28 cellular contexts compared by ENCODE assay signal in genomic region chr11:83558281-83558680, GRCh38.
"Had no signal": no experiment of that assay in that cellular context is flagged by ENCODE, and none has a peak within 500 bp of the region (broad histone marks: within the 10 kb centered on the region; RNA-seq: fewer than 3 reads in every experiment).

No MANE protein-coding gene starts in this region.

- H3K36me3 ChIP-seq: ascending aorta, cardiac muscle cell, WERI-Rb-1 had no signal

- ATAC-seq: activated CD8-positive, alpha-beta T cell treated with anti-CD3 and anti-CD28 coated beads, Interleukin-2, amount 10 ng/mL, durations not matched to agents 7 days and 5 days had no signal

- H3K27me3 Mint-ChIP-seq: activated naive CD8-positive, alpha-beta T cell treated with anti-CD3 and anti-CD28 coated beads, Interleukin-2, amount 10 ng/mL, durations not matched to agents 7 days and 5 days; activated T-cell treated with anti-CD3 and anti-CD28 coated beads, Interleukin-2, amount 50 U/mL, for 24 hours; central memory CD8-positive, alpha-beta T cell had no signal

- H3K9me3 Mint-ChIP-seq: activated CD4-positive, alpha-beta T cell treated with anti-CD3 and anti-CD28 coated beads, Interleukin-2, amount 10 ng/mL, durations not matched to agents 24 days and 14 days; activated naive CD4-positive, alpha-beta T cell treated with anti-CD3 and anti-CD28 coated beads, Interleukin-2, amount 50 U/mL, for 24 hours; activated naive CD8-positive, alpha-beta T cell treated with anti-CD3 and anti-CD28 coated beads, Interleukin-2, amount 10 ng/mL, durations not matched to agents 7 days and 5 days; activated T-cell treated with anti-CD3 and anti-CD28 coated beads, Interleukin-2, amount 50 U/mL, for 24 hours; activated T-helper 2 cell treated with anti-CD3 and anti-CD28 coated beads, Interferon-gamma antibody, Interleukin-2, Interleukin-4, amounts not matched to agents 10 μg/mL and 5 μg/mL and 100 μg/mL, durations not matched to agents 14 hours and 24 hours and 36 hours; central memory CD8-positive, alpha-beta T cell had no signal

- H3K9me3 ChIP-seq: ascending aorta had no signal

- H3K4me1 ChIP-seq: ascending aorta had no signal

- DNase-seq: activated CD4-positive, alpha-beta T cell treated with anti-CD3 and anti-CD28 coated beads, Interleukin-2, amount 10 ng/mL, durations not matched to agents 24 days and 14 days; activated CD4-positive, alpha-beta T cell treated with anti-CD3 and anti-CD28 coated beads, Interleukin-2, amount 50 U/mL, for 4 hours; activated CD8-positive, alpha-beta T cell treated with anti-CD3 and anti-CD28 coated beads, Interleukin-2, amount 10 ng/mL, durations not matched to agents 7 days and 5 days; activated gamma-delta T cell; activated naive CD4-positive, alpha-beta T cell treated with Interleukin-2 at 50 U/mL for 16 hours; activated naive CD8-positive, alpha-beta T cell treated with anti-CD3 and anti-CD28 coated beads, Interleukin-2, amount 10 ng/mL, durations not matched to agents 7 days and 5 days; activated T-cell treated with anti-CD3 and anti-CD28 coated beads, Interleukin-2, amount 50 U/mL, for 24 hours; amygdala; NCI-H1105; NCI-H1417 treated with DMSO at 0.1 percent for 48 hours; NCI-H187 treated with DMSO at 0.1 percent for 48 hours; NCI-H2081; NCI-H2171; NCI-H510A; NCI-H526; NCI-H748 treated with DMSO at 0.1 percent for 48 hours; OCI-M1; Right ventricle myocardium superior; SW 1271; T-helper 1 cell; T-helper 2 cell; T-helper 9 cell; WERI-Rb-1 had no signal

- H3K27ac Mint-ChIP-seq: activated CD4-positive, alpha-beta T cell treated with anti-CD3 and anti-CD28 coated beads, Interleukin-2, amount 10 ng/mL, durations not matched to agents 24 days and 14 days; activated CD8-positive, alpha-beta T cell treated with anti-CD3 and anti-CD28 coated beads, Interleukin-2, amount 10 ng/mL, durations not matched to agents 7 days and 5 days; activated naive CD4-positive, alpha-beta T cell treated with anti-CD3 and anti-CD28 coated beads, Interleukin-2, amount 50 U/mL, for 24 hours; activated naive CD8-positive, alpha-beta T cell treated with anti-CD3 and anti-CD28 coated beads, Interleukin-2, amount 10 ng/mL, durations not matched to agents 7 days and 5 days; activated T-cell treated with anti-CD3 and anti-CD28 coated beads, Interleukin-2, amount 50 U/mL, for 24 hours; activated T-helper 2 cell treated with anti-CD3 and anti-CD28 coated beads, Interferon-gamma antibody, Interleukin-2, Interleukin-4, amounts not matched to agents 10 μg/mL and 5 μg/mL and 100 μg/mL, durations not matched to agents 14 hours and 24 hours and 36 hours had no signal

- H3K27ac ChIP-seq: ascending aorta, cardiac muscle cell, WERI-Rb-1 had no signal

- H3K4me3 ChIP-seq: ascending aorta, cardiac muscle cell had no signal

- H3K4me3 Mint-ChIP-seq: activated CD4-positive, alpha-beta T cell treated with anti-CD3 and anti-CD28 coated beads, Interleukin-2, amount 10 ng/mL, durations not matched to agents 24 days and 14 days; activated CD8-positive, alpha-beta T cell treated with anti-CD3 and anti-CD28 coated beads, Interleukin-2, amount 10 ng/mL, durations not matched to agents 7 days and 5 days; activated naive CD4-positive, alpha-beta T cell treated with anti-CD3 and anti-CD28 coated beads, Interleukin-2, amount 50 U/mL, for 24 hours; activated naive CD8-positive, alpha-beta T cell treated with anti-CD3 and anti-CD28 coated beads, Interleukin-2, amount 10 ng/mL, durations not matched to agents 7 days and 5 days; activated T-cell treated with anti-CD3 and anti-CD28 coated beads, Interleukin-2, amount 50 U/mL, for 24 hours; central memory CD8-positive, alpha-beta T cell had no signal

- H3K36me3 Mint-ChIP-seq: activated naive CD4-positive, alpha-beta T cell treated with anti-CD3 and anti-CD28 coated beads, Interleukin-2, amount 50 U/mL, for 24 hours; activated naive CD8-positive, alpha-beta T cell treated with anti-CD3 and anti-CD28 coated beads, Interleukin-2, amount 10 ng/mL, durations not matched to agents 7 days and 5 days had no signal

- H3K4me1 Mint-ChIP-seq: activated CD4-positive, alpha-beta T cell treated with anti-CD3 and anti-CD28 coated beads, Interleukin-2, amount 10 ng/mL, durations not matched to agents 24 days and 14 days; activated naive CD4-positive, alpha-beta T cell treated with anti-CD3 and anti-CD28 coated beads, Interleukin-2, amount 50 U/mL, for 24 hours; activated naive CD8-positive, alpha-beta T cell treated with anti-CD3 and anti-CD28 coated beads, Interleukin-2, amount 10 ng/mL, durations not matched to agents 7 days and 5 days; central memory CD8-positive, alpha-beta T cell had no signal

- H3K27me3 ChIP-seq: ascending aorta, cardiac muscle cell had no signal
